In the genomic region with DNA sequence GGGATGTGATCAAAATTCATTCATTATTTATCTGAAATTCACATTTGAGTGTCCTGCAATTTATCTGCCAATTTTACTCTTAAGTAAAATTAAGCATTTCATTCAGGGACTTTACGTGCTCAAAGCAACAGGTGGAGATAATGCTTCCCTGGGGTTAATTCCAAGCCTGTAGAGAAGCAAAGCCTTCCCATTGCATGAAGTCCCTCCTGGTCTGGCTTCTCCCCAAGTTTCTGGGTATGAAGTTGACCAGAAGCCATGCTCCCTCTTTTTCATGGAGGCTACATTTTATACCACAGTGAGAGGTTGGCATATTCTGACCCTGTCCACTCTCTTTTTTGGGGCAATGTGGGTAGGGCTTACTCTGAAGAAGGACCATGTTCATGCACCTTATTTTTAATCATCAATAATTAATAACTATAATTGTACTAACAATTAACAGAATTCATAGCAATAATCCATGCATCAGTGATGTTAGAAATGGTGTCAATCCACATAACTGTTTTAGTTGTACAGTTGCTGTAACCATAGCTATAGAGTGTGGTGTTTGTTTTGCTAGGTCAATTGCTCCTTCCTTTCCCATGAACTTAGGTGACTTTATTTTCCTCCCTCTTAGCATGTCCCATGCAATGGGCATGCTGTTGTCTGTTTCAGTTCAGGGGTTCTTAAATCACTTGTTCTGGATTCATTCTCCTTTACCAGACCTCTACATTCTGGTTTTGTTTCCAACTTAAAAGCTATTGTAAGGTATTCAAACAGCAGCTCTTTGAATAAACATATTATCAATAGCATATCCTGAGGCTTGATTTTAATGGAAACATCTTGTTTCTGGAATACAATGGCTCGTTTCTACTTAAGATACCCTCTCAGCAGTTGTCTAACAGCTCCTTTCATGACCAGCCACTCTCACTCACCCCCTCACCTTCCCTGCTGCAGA, we compare ENCODE assay signal across 8 cellular contexts. TPM values are rescaled to one million over a fixed set of nuclear protein-coding genes. Genes with fewer than 3 reads are reported as not detected.
DNase-seq lines count a peak whose midpoint lies in the region; ATAC-seq and TF ChIP-seq lines count a peak whose summit lies in the region.

No MANE protein-coding gene starts in this region.

- peak overlapping the region; percentile 89 to 93 (median 92) for H3K27ac Mint-ChIP-seq in nephron

- H3K27me3 Mint-ChIP-seq in nephron (ENCODE audit: low read depth) = no peaks in the 10 kb centered on the region

- no peak for ATAC-seq in HG03342 (IDR thresholded peaks at IDR 0.05; ENCODE audit: unreplicated experiment)
- ATAC-seq in HG03565 (IDR thresholded peaks at IDR 0.05; ENCODE audit: unreplicated experiment) = no peak

- POLR2A ChIA-PET in GM10248 (lab: Yijun Ruan, JAX) = no interaction called here

- H3K36me3 Mint-ChIP-seq in nephron (ENCODE audit: low read depth) = peaks cover 23% of the 10 kb centered on the region

- H3K4me1 Mint-ChIP-seq in nephron = peaks cover 61% of the 10 kb centered on the region

- H3K4me1 ChIP-seq in HUES6 (ENCODE audit: control insufficient read depth, insufficient read depth, low read length) = peaks cover 19% of the 10 kb centered on the region

- H3K9me3 Mint-ChIP-seq in nephron = no peaks in the 10 kb centered on the region

- H3K9me3 ChIP-seq in HUES6 (ENCODE audit: control insufficient read depth, insufficient read depth, low read depth, low read length) = no peaks in the 10 kb centered on the region

- in situ Hi-C loops in GM13977 (cut with MboI; ENCODE audit: low pct_unique_long_range_greater_than_20kb, low sequenced_read_pairs, unreplicated experiment) = no loop called here

- DNase-seq in AG10803 (ENCODE audit: low read depth) = peak; percentile 79
- DNase-seq in epithelial cell of proximal tubule (ENCODE audit: low read depth) = no peak
- no peak for DNase-seq in GM13977 (ENCODE audit: low spot score)
- no peak for DNase-seq in GM10248 (ENCODE audit: extremely low spot score)

- H3K9ac ChIP-seq in HUES6 (ENCODE audit: low read length) = no peak overlapping the region

- H3K36me3 ChIP-seq in HUES6 (ENCODE audit: control insufficient read depth, insufficient read depth, low read length) = no peaks in the 10 kb centered on the region

- peak overlapping the region; percentile 92 to 94 (median 94) for H3K4me3 Mint-ChIP-seq in nephron

- CTCF ChIA-PET in GM10248 (lab: Yijun Ruan, JAX) = interaction anchor here (1.1 to 1.4 kb wide), 2 partner anchors 18 to 73 kb away, joined by 3 to 6 read pairs; no protein-coding TSS in a partner anchor

- peaks cover 45% of the 10 kb centered on the region for H3K27me3 ChIP-seq in HUES6 (ENCODE audit: control insufficient read depth, insufficient read depth, low read length)

- H3K27ac ChIP-seq in HUES6 (ENCODE audit: low read depth, low read length) = no peak overlapping the region

- H3K4me3 ChIP-seq in AG10803 (ENCODE audit: low read length) (peak overlapping the region; percentile 97), HUES6 (ENCODE audit: low read depth, low read length) (peak overlapping the region; percentile 94), epithelial cell of proximal tubule (ENCODE audit: low read depth, low read length) (peak overlapping the region; percentile 85)

- TF ChIP-seq CTCF in AG10803 (conservative IDR thresholded peaks at IDR 0.05; ENCODE audit: low read length) (no peak), epithelial cell of proximal tubule (conservative IDR thresholded peaks at IDR 0.05; ENCODE audit: low read depth, low read length) (no peak), nephron (IDR thresholded peaks at IDR 0.05; ENCODE audit: unreplicated experiment in 3 of 3) (no peak), GM13977 (IDR thresholded peaks at IDR 0.05; ENCODE audit: extremely low read depth, insufficient read depth, missing control alignments) (no peak), GM10248 (IDR thresholded peaks at IDR 0.05; ENCODE audit: control extremely low read depth, extremely low read depth, low read depth, missing control alignments) (no peak)

RNA-seq across cellular contexts. Expression of a gene that starts 1.5 kb away (rescaled TPM):
- total RNA-seq in epithelial cell of proximal tubule = 0.58 and 8.0 TPM in 2 replicates
